In the genomic region with DNA sequence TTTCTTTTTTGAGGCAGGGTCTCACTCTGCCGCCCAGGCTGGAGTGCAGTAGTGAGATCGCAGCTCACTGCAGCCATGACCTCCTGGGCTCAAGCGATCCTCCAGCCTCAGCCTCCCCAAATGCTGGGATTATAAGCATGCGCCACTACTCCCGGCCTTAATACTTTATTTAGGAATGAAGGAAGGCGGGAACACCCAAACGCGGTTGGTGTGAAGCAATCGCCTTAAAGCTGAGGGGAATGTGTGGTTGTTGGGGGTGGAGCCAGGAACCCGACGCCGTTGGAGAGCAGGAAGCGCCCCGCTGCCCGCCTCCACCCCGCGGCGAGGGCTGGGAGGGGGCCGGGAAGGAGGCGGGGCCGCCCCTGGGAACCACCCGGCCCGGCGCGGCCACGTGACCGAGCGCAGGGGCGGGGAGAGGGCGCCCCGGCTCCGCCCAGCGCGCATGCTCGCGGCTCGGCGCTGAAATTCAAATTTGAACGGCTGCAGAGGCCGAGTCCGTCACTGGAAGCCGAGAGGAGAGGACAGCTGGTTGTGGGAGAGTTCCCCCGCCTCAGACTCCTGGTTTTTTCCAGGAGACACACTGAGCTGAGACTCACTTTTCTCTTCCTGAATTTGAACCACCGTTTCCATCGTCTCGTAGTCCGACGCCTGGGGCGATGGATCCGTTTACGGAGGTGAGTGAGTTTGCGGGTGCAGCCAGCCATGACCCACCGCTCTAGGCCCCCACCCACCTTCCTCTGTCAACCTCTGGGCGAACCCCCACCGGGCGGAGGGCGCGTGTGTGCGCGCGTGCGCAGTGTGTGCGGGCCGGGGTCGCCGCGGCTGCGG, we compare ENCODE assay signal across 8 cellular contexts. TPM values are rescaled to one million over a fixed set of nuclear protein-coding genes. Genes with fewer than 3 reads are reported as not detected.
DNase-seq lines count a peak whose midpoint lies in the region; ATAC-seq and TF ChIP-seq lines count a peak whose summit lies in the region.

A gene with protein sequence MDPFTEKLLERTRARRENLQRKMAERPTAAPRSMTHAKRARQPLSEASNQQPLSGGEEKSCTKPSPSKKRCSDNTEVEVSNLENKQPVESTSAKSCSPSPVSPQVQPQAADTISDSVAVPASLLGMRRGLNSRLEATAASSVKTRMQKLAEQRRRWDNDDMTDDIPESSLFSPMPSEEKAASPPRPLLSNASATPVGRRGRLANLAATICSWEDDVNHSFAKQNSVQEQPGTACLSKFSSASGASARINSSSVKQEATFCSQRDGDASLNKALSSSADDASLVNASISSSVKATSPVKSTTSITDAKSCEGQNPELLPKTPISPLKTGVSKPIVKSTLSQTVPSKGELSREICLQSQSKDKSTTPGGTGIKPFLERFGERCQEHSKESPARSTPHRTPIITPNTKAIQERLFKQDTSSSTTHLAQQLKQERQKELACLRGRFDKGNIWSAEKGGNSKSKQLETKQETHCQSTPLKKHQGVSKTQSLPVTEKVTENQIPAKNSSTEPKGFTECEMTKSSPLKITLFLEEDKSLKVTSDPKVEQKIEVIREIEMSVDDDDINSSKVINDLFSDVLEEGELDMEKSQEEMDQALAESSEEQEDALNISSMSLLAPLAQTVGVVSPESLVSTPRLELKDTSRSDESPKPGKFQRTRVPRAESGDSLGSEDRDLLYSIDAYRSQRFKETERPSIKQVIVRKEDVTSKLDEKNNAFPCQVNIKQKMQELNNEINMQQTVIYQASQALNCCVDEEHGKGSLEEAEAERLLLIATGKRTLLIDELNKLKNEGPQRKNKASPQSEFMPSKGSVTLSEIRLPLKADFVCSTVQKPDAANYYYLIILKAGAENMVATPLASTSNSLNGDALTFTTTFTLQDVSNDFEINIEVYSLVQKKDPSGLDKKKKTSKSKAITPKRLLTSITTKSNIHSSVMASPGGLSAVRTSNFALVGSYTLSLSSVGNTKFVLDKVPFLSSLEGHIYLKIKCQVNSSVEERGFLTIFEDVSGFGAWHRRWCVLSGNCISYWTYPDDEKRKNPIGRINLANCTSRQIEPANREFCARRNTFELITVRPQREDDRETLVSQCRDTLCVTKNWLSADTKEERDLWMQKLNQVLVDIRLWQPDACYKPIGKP (plus strand): TSS at position 492 of the 828 bp plus-strand sequence. CDS start 165 bp downstream, at position 657.

- H4K20me1 ChIP-seq in GM23338 (replicated peaks; ENCODE audit: insufficient read depth) = peaks cover 6% of the 10 kb centered on the region; the same call in 1 of the 2 replicates

- H3K27me3 ChIP-seq in GM23338 (ENCODE audit: insufficient read depth) = no peaks in the 10 kb centered on the region
- no peaks in the 10 kb centered on the region for H3K27me3 ChIP-seq in RWPE2 (ENCODE audit: insufficient read depth, poor library complexity, severe bottlenecking)

- ATAC-seq in GM23338 = peak; percentile 81
- peak; percentile 66 for ATAC-seq in RWPE2 (ENCODE audit: low read depth)

- H3K27ac ChIP-seq in GM23338 (ENCODE audit: low read depth) (peak within 1 kb of the TSS; percentile 97), RWPE2 (ENCODE audit: poor library complexity, severe bottlenecking) (peak within 1 kb of the TSS; percentile 92)

- no peaks in the 10 kb centered on the region for H3K36me3 ChIP-seq in GM23338 (ENCODE audit: insufficient read depth)
- H3K36me3 ChIP-seq in RWPE2 (ENCODE audit: low read depth) = peaks cover 26% of the 10 kb centered on the region

- H2AFZ ChIP-seq in GM23338 = peak within 1 kb of the TSS; percentile 74

- peak within 1 kb of the TSS; percentile 98 for H3K27ac Mint-ChIP-seq in GM23338
- peak within 1 kb of the TSS; percentile 74 to 96 (median 94) for H3K27ac Mint-ChIP-seq in nephron

- H3K4me1 ChIP-seq in GM23338 (ENCODE audit: insufficient read depth) (peaks cover 33% of the 10 kb centered on the region), RWPE2 (ENCODE audit: insufficient read depth, poor library complexity, severe bottlenecking) (peaks cover 49% of the 10 kb centered on the region)

- DNase-seq in EL = peak; percentile 98
- peak; percentile 96 for DNase-seq in GM23338 (ENCODE audit: low spot score)
- DNase-seq in LHCN-M2 (ENCODE audit: low read depth) = peak; percentile 97
- DNase-seq in RWPE2 (ENCODE audit: low spot score) = peak; percentile 97
- DNase-seq in activated effector memory CD4-positive, alpha-beta T cell treated with Interleukin-2 at 50 U/mL for 16 hours = peak; percentile 83
- peak; percentile 96 for DNase-seq in fibroblast of the aortic adventitia (ENCODE audit: low read depth)
- DNase-seq in stimulated activated naive CD4-positive, alpha-beta T cell treated with Interleukin-2 at 50 U/mL for 16 hours (lab: John Stamatoyannopoulos, UW) = peak; percentile 80

- H3K4me3 Mint-ChIP-seq in GM23338 (peak within 1 kb of the TSS; percentile 90), nephron (peak within 1 kb of the TSS; percentile 88 to 89 (median 88))

- H3K9me3 Mint-ChIP-seq in GM23338 (0 out of 3 replicates have a peak, but pooled peaks cover 3% of the 10 kb centered on the region), nephron (no peaks in the 10 kb centered on the region)

- H3K9me3 ChIP-seq in RWPE2 (ENCODE audit: severe bottlenecking) = no peaks in the 10 kb centered on the region

- peaks cover 5% of the 10 kb centered on the region; the same call in 1 of the 2 replicates for H3F3A ChIP-seq in GM23338 (replicated peaks; ENCODE audit: low read depth)

- H3K4me1 Mint-ChIP-seq in GM23338 = peaks cover 36% of the 10 kb centered on the region
- peaks cover 42% of the 10 kb centered on the region for H3K4me1 Mint-ChIP-seq in nephron

- H3K79me2 ChIP-seq in GM23338 (replicated peaks; ENCODE audit: insufficient read depth) = peaks cover 43% of the 10 kb centered on the region

- H3K36me3 Mint-ChIP-seq in GM23338 (ENCODE audit: low read depth) = peaks cover 6% of the 10 kb centered on the region; the same call in 2 of the 3 replicates
- peaks cover 5% of the 10 kb centered on the region for H3K36me3 Mint-ChIP-seq in nephron (ENCODE audit: low read depth)

- H3K9me2 ChIP-seq in GM23338 (ENCODE audit: insufficient read depth) = no peaks in the 10 kb centered on the region

- TF ChIP-seq CTCF in GM23338 (conservative IDR thresholded peaks at IDR 0.05; ENCODE audit: low read depth in 2 of 2) (no peak), RWPE2 (IDR thresholded peaks at IDR 0.05; ENCODE audit: poor library complexity, severe bottlenecking) (no peak), fibroblast of the aortic adventitia (IDR thresholded peaks at IDR 0.05; ENCODE audit: insufficient read depth, low read length) (no peak), nephron (IDR thresholded peaks at IDR 0.05; ENCODE audit: unreplicated experiment in 3 of 3) (no peak)

- H3K4me2 ChIP-seq in GM23338 = peak within 1 kb of the TSS; percentile 81

- peak within 1 kb of the TSS; percentile 76 for H3K4me3 ChIP-seq in GM23338
- peak within 1 kb of the TSS; percentile 79 for H3K4me3 ChIP-seq in RWPE2 (ENCODE audit: severe bottlenecking)
- H3K4me3 ChIP-seq in fibroblast of the aortic adventitia (ENCODE audit: low read depth, low read length) = peak within 1 kb of the TSS; percentile 84

- H3K27me3 Mint-ChIP-seq in GM23338 (ENCODE audit: insufficient read depth, low read depth, poor library complexity) (peaks cover 4% of the 10 kb centered on the region), nephron (ENCODE audit: low read depth) (no peaks in the 10 kb centered on the region)

RNA-seq across cellular contexts. Expression of the gene that starts here (rescaled TPM):
- total RNA-seq in GM23338 (2014; rRNA removed; shearing (Covaris generic)) = 63.4 and 66.7 TPM in 2 replicates
- 21.6 and 26.9 TPM in 2 replicates for polyA plus RNA-seq in GM23338 (2016; fragmentation: Nextera tagmentation; extraction: Ambion mirVana)
- total RNA-seq in LHCN-M2 (2014; rRNA removed) (370 and 373 TPM in 2 replicates), fibroblast of the aortic adventitia (ENCODE audit: low replicate concordance) (9.1 and 171 TPM in 2 replicates)
- polyA plus RNA-seq in LHCN-M2 (2012) = 56.0 TPM

Comparison
In these comparisons a context has a peak if more than half of its experiments do, and no peak if none do; other contexts are left out.
1. Peak in every context shown above with its lines: DNase-seq, ATAC-seq, H3K4me3 ChIP-seq and H3K27ac ChIP-seq.